Comparison of ENCODE assay signal across 20 cellular contexts in the genomic region with DNA sequence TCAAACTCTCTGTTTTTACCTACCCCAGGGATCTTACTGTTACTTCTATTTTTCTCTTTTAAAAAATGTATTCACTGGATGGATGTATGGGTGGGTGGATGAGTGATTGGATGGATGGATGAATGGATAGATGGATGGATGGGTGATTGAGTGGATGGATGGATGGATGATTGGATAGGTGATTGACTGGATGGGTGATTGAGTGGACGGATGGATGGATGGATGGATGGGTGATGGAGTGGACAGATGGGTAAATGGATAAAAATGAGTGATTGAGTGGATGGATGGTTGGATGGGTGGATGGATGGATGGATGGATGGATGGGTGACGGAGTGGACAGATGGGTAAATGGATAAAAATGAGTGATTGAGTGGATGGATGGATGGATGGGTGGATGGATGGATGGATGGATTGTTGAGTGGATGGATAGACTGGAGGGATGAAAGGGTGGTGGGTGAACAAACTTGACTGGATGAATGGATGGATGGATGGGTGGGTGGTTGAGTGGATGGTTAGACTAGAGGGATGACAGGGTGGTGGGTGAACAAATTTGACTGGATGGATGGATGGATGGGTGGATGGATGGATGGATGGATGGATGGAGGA.
DNase-seq lines count a peak whose midpoint lies in the region; FAIRE-seq and TF ChIP-seq lines count a peak whose summit lies in the region.
"Had no signal": no experiment of that assay in that cellular context is flagged by ENCODE, and none has a peak within 500 bp of the region (broad histone marks: within the 10 kb centered on the region; RNA-seq: fewer than 3 reads in every experiment).

No MANE protein-coding gene starts in this region.

- no peak overlapping the region for H3K4me3 ChIP-seq in HEK293 (ENCODE audit: low read depth, low read length)
- no peak overlapping the region for H3K4me3 ChIP-seq in H1 (ENCODE audit: extremely low read depth in 1 of 4, insufficient read depth in 2 of 4, low read depth in 3 of 4, low read length in 4 of 4)
- H3K4me3 ChIP-seq: HAP-1 had no signal

- H4K8ac ChIP-seq in H1 (ENCODE audit: extremely low read depth, insufficient read depth, low read length) = no peak overlapping the region

- H3K36me3 ChIP-seq in HEK293 (ENCODE audit: control insufficient read depth in 2 of 2, insufficient read depth in 1 of 2, low read length in 2 of 2) (no peaks in the 10 kb centered on the region), H1 (ENCODE audit: control insufficient read depth in 2 of 4, insufficient read depth in 4 of 4, low read length in 3 of 4) (no peaks in the 10 kb centered on the region)
- H3K36me3 ChIP-seq: HAP-1 had no signal

- WGBS in H1 (ENCODE audit: extremely low coverage in 1 of 2, insufficient coverage in 1 of 2, insufficient read length in 1 of 2, insufficient replicate concordance in 2 of 2, low coverage in 1 of 2, low lambda C conversion rate in 2 of 2, missing lambda C conversion rate in 1 of 2), 2 experiments = 93% methylated on average over 2 of the region's 2 CpGs; no CpG with 5 or more reads in 1 of the 2 experiments

- no peak overlapping the region for H3K4me3 Mint-ChIP-seq in type B pancreatic cell
- H3K4me3 Mint-ChIP-seq in MCF 10A (ENCODE audit: unreplicated experiment) = no peak overlapping the region
- H3K4me3 Mint-ChIP-seq: CD4-positive, alpha-beta T cell; HFFc6; IgD-negative memory B cell had no signal

- no peak overlapping the region for H2BK120ac ChIP-seq in H1 (replicated peaks; ENCODE audit: low read depth, low read length)

- no peak overlapping the region for H2AK5ac ChIP-seq in H1 (ENCODE audit: low read depth, low read length)

- no peaks in the 10 kb centered on the region for H3K79me1 ChIP-seq in H1 (ENCODE audit: low read depth, low read length)

- H3K23me2 ChIP-seq in H1 (ENCODE audit: low read depth, low read length) = peaks cover 22% of the 10 kb centered on the region; the same call in 1 of the 2 replicates

- peaks cover 22% of the 10 kb centered on the region for H3K4me1 Mint-ChIP-seq in type B pancreatic cell (ENCODE audit: unreplicated experiment)
- H3K4me1 Mint-ChIP-seq in MCF 10A (ENCODE audit: insufficient read depth, unreplicated experiment) = no peaks in the 10 kb centered on the region
- H3K4me1 Mint-ChIP-seq: IgD-negative memory B cell had no signal

- H3K18ac ChIP-seq in H1 (ENCODE audit: extremely low read depth, low read length) = no peak overlapping the region

- CTCF ChIA-PET in HEK293 (lab: Yijun Ruan, JAX) = no interaction called here
- CTCF ChIA-PET in H1 (lab: Charles Lee; ENCODE audit: partially characterized antibody) = interaction anchor here (1.1 kb wide), 1 partner anchor 16 kb away, joined by 4 read pairs; no protein-coding TSS in a partner anchor
- CTCF ChIA-PET in MCF 10A (lab: Yijun Ruan, JAX) = no interaction called here

- TF ChIP-seq RAD21 in H1 (IDR thresholded peaks at IDR 0.05 in 1 of 2, conservative IDR thresholded peaks at IDR 0.05 in 1 of 2; ENCODE audit: low read depth in 2 of 2, low read length in 2 of 2) = no peak

- H3K14ac ChIP-seq in H1 (ENCODE audit: insufficient read length) = no peak overlapping the region

- H3K27me3 Mint-ChIP-seq in type B pancreatic cell = peaks cover 12% of the 10 kb centered on the region
- peaks cover 16% of the 10 kb centered on the region for H3K27me3 Mint-ChIP-seq in MCF 10A (ENCODE audit: insufficient read depth, unreplicated experiment)

- H2BK12ac ChIP-seq in H1 (ENCODE audit: low read depth, low read length) = no peak overlapping the region

- H3K9me3 ChIP-seq in HEK293 (ENCODE audit: control insufficient read depth, insufficient read depth, low read depth, low read length) (no peaks in the 10 kb centered on the region), H1 (ENCODE audit: insufficient read depth in 2 of 2, low read depth in 1 of 2, low read length in 1 of 2) (no peaks in the 10 kb centered on the region)
- H3K9me3 ChIP-seq: Caco-2, HAP-1 had no signal

- H4K5ac ChIP-seq in H1 (ENCODE audit: insufficient read length, low read depth, low read length) = no peak overlapping the region

- H3K27ac Mint-ChIP-seq in type B pancreatic cell (peak overlapping the region; percentile 8), MCF 10A (ENCODE audit: low read depth, unreplicated experiment) (no peak overlapping the region)
- H3K27ac Mint-ChIP-seq: CD4-positive, alpha-beta T cell; HFFc6; IgD-negative memory B cell had no signal

- no peak for TF ChIP-seq CTCF in HEK293 (tag by site-specific recombination; IDR thresholded peaks at IDR 0.05)
- no peak for TF ChIP-seq CTCF in H1 (IDR thresholded peaks at IDR 0.05; ENCODE audit: control extremely low read depth in 1 of 3, insufficient read depth in 1 of 3, low read depth in 1 of 3, low read length in 3 of 3)
- no peak for TF ChIP-seq CTCF in type B pancreatic cell (conservative IDR thresholded peaks at IDR 0.05)
- no peak for TF ChIP-seq CTCF in MCF 10A (IDR thresholded peaks at IDR 0.05; ENCODE audit: unreplicated experiment)

- POLR2A ChIA-PET in HEK293 (lab: Yijun Ruan, JAX) = no interaction called here
- POLR2A ChIA-PET in H1 (lab: Charles Lee; ENCODE audit: partially characterized antibody) = no interaction called here
- POLR2A ChIA-PET in MCF 10A (lab: Yijun Ruan, JAX) = no interaction called here

- no peak overlapping the region for H3K4ac ChIP-seq in H1 (replicated peaks; ENCODE audit: insufficient read length, low read depth, low read length)

- no peaks in the 10 kb centered on the region for H3K36me3 Mint-ChIP-seq in type B pancreatic cell
- H3K36me3 Mint-ChIP-seq in MCF 10A (ENCODE audit: insufficient read depth, unreplicated experiment) = no peaks in the 10 kb centered on the region
- H3K36me3 Mint-ChIP-seq: IgD-negative memory B cell had no signal

- peak overlapping the region; percentile 93 for H3K56ac ChIP-seq in H1 (replicated peaks; ENCODE audit: insufficient read length, low read depth, low read length)

- no peak overlapping the region for H3K23ac ChIP-seq in H1 (ENCODE audit: insufficient read length)

- H2BK15ac ChIP-seq in H1 (ENCODE audit: low read length) = no peak overlapping the region

- no peaks in the 10 kb centered on the region for H3K79me2 ChIP-seq in H1 (ENCODE audit: control insufficient read depth in 1 of 2, insufficient read depth in 2 of 2, low read length in 2 of 2)

- DNase-seq in H1 (ENCODE audit: low read depth in 1 of 2, low spot score in 2 of 2) = no peak
- DNase-seq in type B pancreatic cell (ENCODE audit: extremely low spot score, unreplicated experiment) = no peak
- DNase-seq in stimulated activated CD4-positive, alpha-beta T cell treated with anti-CD3 and anti-CD28 coated beads, Interleukin-12 subunit alpha, Interleukin-12 subunit beta, amount 100 ng/mL, for 4 hours = no peak
- no peak for DNase-seq in NCI-H2227 (lab: John Stamatoyannopoulos, UW; ENCODE audit: unreplicated experiment)
- no peak for DNase-seq in MCF 10A (ENCODE audit: unreplicated experiment)
- DNase-seq: AML-193; Caco-2; CD4-positive, alpha-beta T cell; DMS153; DMS79; GDM1; HFFc6; KG1 had no signal

- no peak overlapping the region for H2BK5ac ChIP-seq in H1 (ENCODE audit: low read depth, low read length)

- no peak overlapping the region for H4K91ac ChIP-seq in H1 (replicated peaks; ENCODE audit: insufficient read length, low read length)

- TF ChIP-seq EP300 in H1 (IDR thresholded peaks at IDR 0.05; ENCODE audit: borderline replicate concordance in 1 of 2, low read depth in 2 of 2, low read length in 2 of 2) = no peak

- H3K4me1 ChIP-seq in HEK293 (ENCODE audit: control insufficient read depth, insufficient read depth, low read length) = no peaks in the 10 kb centered on the region
- H3K4me1 ChIP-seq in H1 (replicated peaks in 1 of 4; ENCODE audit: control insufficient read depth in 3 of 4, insufficient read depth in 4 of 4, low read length in 3 of 4) = peaks cover 0 to 3% (median 0%) of the 10 kb centered on the region in 4 experiments; a peak in 2 of 7 replicates
- H3K4me1 ChIP-seq: Caco-2, HAP-1 had no signal

- TF ChIP-seq POLR2A in H1 (IDR thresholded peaks at IDR 0.05; ENCODE audit: control extremely low read depth in 1 of 2, low read depth in 2 of 2, low read length in 2 of 2) = no peak

- no peak overlapping the region for H2AFZ ChIP-seq in H1 (ENCODE audit: low read length)

- H3K9ac ChIP-seq in H1 (replicated peaks in 1 of 4; ENCODE audit: extremely low read depth in 1 of 4, low read depth in 3 of 4, low read length in 3 of 4) = no peak overlapping the region

- H3K27me3 ChIP-seq in H1 (replicated peaks in 1 of 4; ENCODE audit: control insufficient read depth in 3 of 4, extremely low read depth in 1 of 4, insufficient read depth in 3 of 4, low read length in 3 of 4) = no peaks in the 10 kb centered on the region

- intact Hi-C loops in MCF 10A (cut with micrococcal nuclease) = no loop called here

- peaks cover 0 to 2% of the 10 kb centered on the region in 2 experiments for H4K20me1 ChIP-seq in H1 (replicated peaks in 1 of 2; ENCODE audit: control insufficient read depth in 1 of 2, insufficient read depth in 2 of 2, low read length in 2 of 2)

- H3K27ac ChIP-seq in HEK293 (ENCODE audit: extremely low read depth, low read depth, low read length) = no peak overlapping the region
- no peak overlapping the region for H3K27ac ChIP-seq in H1 (ENCODE audit: low read depth, low read length)
- H3K27ac ChIP-seq: C4-2B had no signal

- peaks cover 4% of the 10 kb centered on the region for H3K9me3 Mint-ChIP-seq in type B pancreatic cell
- peaks cover 8% of the 10 kb centered on the region for H3K9me3 Mint-ChIP-seq in MCF 10A (ENCODE audit: unreplicated experiment)
- H3K9me3 Mint-ChIP-seq: CD4-positive, alpha-beta T cell had no signal

- H2BK20ac ChIP-seq in H1 (ENCODE audit: low read length) = no peak overlapping the region

- H3K4me2 ChIP-seq in H1 (ENCODE audit: insufficient read depth in 1 of 2, low read depth in 2 of 2, low read length in 2 of 2) = no peak overlapping the region

- BruUV-seq in MCF 10A (replicated peaks; lab: Mats Ljungman, UMichigan) = no TSS peak

- no peak for FAIRE-seq in H1 (lab: Jason Lieb, UNC)
- FAIRE-seq: A204.1, GM12892, HepG2 had no signal

TF ChIP-seq in HEK293, 187 proteins besides CTCF, POLR2A, EP300 and RAD21 (continues in another document):
- no peak for TF ChIP-seq ZNF175 (tag by site-specific recombination; IDR thresholded peaks at IDR 0.05)
- TF ChIP-seq ZBTB17 (tag by site-specific recombination; IDR thresholded peaks at IDR 0.05) = peak; percentile 99
- TF ChIP-seq ZNF404 (tag by site-specific recombination; IDR thresholded peaks at IDR 0.05) = no peak
- no peak for TF ChIP-seq KLF8 (tag by site-specific recombination; IDR thresholded peaks at IDR 0.05)
- no peak for TF ChIP-seq ZNF416 (tag by site-specific recombination; IDR thresholded peaks at IDR 0.05)

TF ChIP-seq in H1, 55 proteins besides CTCF, POLR2A, EP300 and RAD21 (continues in another document):
- no peak for TF ChIP-seq SP4 (IDR thresholded peaks at IDR 0.05; ENCODE audit: low read length)
- no peak for TF ChIP-seq JUN (IDR thresholded peaks at IDR 0.05; ENCODE audit: low read depth, low read length)
- no peak for TF ChIP-seq SUZ12 (IDR thresholded peaks at IDR 0.05; ENCODE audit: low read length)
- TF ChIP-seq PHF8 (conservative IDR thresholded peaks at IDR 0.05; ENCODE audit: low read depth, low read length) = no peak
